9 cellular contexts compared by ENCODE assay signal in genomic region chr14:89911018-89911919, GRCh38. TPM values are rescaled to one million over a fixed set of nuclear protein-coding genes. Genes with fewer than 3 reads are reported as not detected.
DNase-seq lines count a peak whose midpoint lies in the region; ATAC-seq and TF ChIP-seq lines count a peak whose summit lies in the region.
"Had no signal": no experiment of that assay in that cellular context is flagged by ENCODE, and none has a peak within 500 bp of the region (broad histone marks: within the 10 kb centered on the region; RNA-seq: fewer than 3 reads in every experiment).

No MANE protein-coding gene starts in this region.

- no peaks in the 10 kb centered on the region for H3K27me3 ChIP-seq in breast epithelium
- H3K27me3 ChIP-seq in right lobe of liver = no peaks in the 10 kb centered on the region

- CTCF ChIA-PET in MCF 10A (lab: Yijun Ruan, JAX) = interaction anchor here (0.6 to 4.0 kb wide), 6 partner anchors 12 to 883 kb away, joined by 3 to 23 read pairs (median 3); no protein-coding TSS in a partner anchor

- H3K9me3 ChIP-seq in breast epithelium = no peaks in the 10 kb centered on the region
- H3K9me3 ChIP-seq in right lobe of liver = no peaks in the 10 kb centered on the region

- H3K27me3 Mint-ChIP-seq in MCF 10A (ENCODE audit: insufficient read depth, unreplicated experiment) = no peaks in the 10 kb centered on the region
- no peaks in the 10 kb centered on the region for H3K27me3 Mint-ChIP-seq in type B pancreatic cell

- TF ChIP-seq POLR2A in breast epithelium (IDR thresholded peaks at IDR 0.05) = no peak
- no peak for TF ChIP-seq POLR2A in right lobe of liver (IDR thresholded peaks at IDR 0.05)

- H3K36me3 Mint-ChIP-seq in MCF 10A (ENCODE audit: insufficient read depth, unreplicated experiment) (no peaks in the 10 kb centered on the region), type B pancreatic cell (no peaks in the 10 kb centered on the region)

- no TSS peak for BruUV-seq in MCF 10A (replicated peaks; lab: Mats Ljungman, UMichigan)

- DNase-seq in MCF 10A (ENCODE audit: unreplicated experiment) = peak; percentile 23
- no peak for DNase-seq in breast epithelium (ENCODE audit: low spot score in 2 of 2)
- DNase-seq in caudate nucleus (lab: John Stamatoyannopoulos, UW) = peak in 49 of 61 donors; percentile 6 to 84 (median 45)
- peak in 2 of 3 donors; percentile 35 to 67 for DNase-seq in right lobe of liver
- DNase-seq in type B pancreatic cell (ENCODE audit: extremely low spot score, unreplicated experiment) = no peak
- DNase-seq: CD4-positive, CD25-positive, alpha-beta regulatory T cell had no signal

- H3K36me3 ChIP-seq in breast epithelium (no peaks in the 10 kb centered on the region), right lobe of liver (no peaks in the 10 kb centered on the region)

- POLR2A ChIA-PET in MCF 10A (lab: Yijun Ruan, JAX) = interaction anchor here (0.8 to 1.0 kb wide), 2 partner anchors 44 to 346 kb away, joined by 4 read pairs; partner anchors contain the start of gene TDP1

- H3K27ac Mint-ChIP-seq in MCF 10A (ENCODE audit: low read depth, unreplicated experiment) = no peak overlapping the region
- H3K27ac Mint-ChIP-seq in type B pancreatic cell = peak overlapping the region; percentile 25
- H3K27ac Mint-ChIP-seq: CD4-positive, CD25-positive, alpha-beta regulatory T cell had no signal

- H3K9me3 Mint-ChIP-seq in MCF 10A (ENCODE audit: unreplicated experiment) (no peaks in the 10 kb centered on the region), type B pancreatic cell (no peaks in the 10 kb centered on the region)
- H3K9me3 Mint-ChIP-seq: CD4-positive, CD25-positive, alpha-beta regulatory T cell had no signal

- peak; percentile 51 to 70 (median 64) for ATAC-seq in right lobe of liver
- ATAC-seq in HG02981 (IDR thresholded peaks at IDR 0.05; ENCODE audit: unreplicated experiment) = no peak
- ATAC-seq in HG02938 (IDR thresholded peaks at IDR 0.05; ENCODE audit: unreplicated experiment) = no peak
- no peak for ATAC-seq in GM18909 (IDR thresholded peaks at IDR 0.05; ENCODE audit: poor library complexity, unreplicated experiment)

- 31% methylated on average over 9 of the region's 11 CpGs for WGBS in right lobe of liver (ENCODE audit: insufficient coverage, low coverage, low lambda C conversion rate, missing lambda C conversion rate)

- H3K4me1 ChIP-seq in breast epithelium (no peaks in the 10 kb centered on the region), right lobe of liver (peaks cover 0 to 19% (median 8%) of the 10 kb centered on the region in 4 donors)

- H3K4me1 Mint-ChIP-seq in MCF 10A (ENCODE audit: insufficient read depth, unreplicated experiment) (no peaks in the 10 kb centered on the region), type B pancreatic cell (ENCODE audit: unreplicated experiment) (peaks cover 36% of the 10 kb centered on the region)

- H3K4me3 ChIP-seq in breast epithelium (no peak overlapping the region), right lobe of liver (peak overlapping the region in 2 of 3 donors; percentile 27 to 37)

- TF ChIP-seq CTCF in MCF 10A (IDR thresholded peaks at IDR 0.05; ENCODE audit: unreplicated experiment) (no peak), breast epithelium (IDR thresholded peaks at IDR 0.05) (no peak), right lobe of liver (IDR thresholded peaks at IDR 0.05) (no peak), type B pancreatic cell (conservative IDR thresholded peaks at IDR 0.05) (no peak)

- intact Hi-C loops in MCF 10A (cut with micrococcal nuclease) (no loop called here), breast epithelium (cut with DNase I; ENCODE audit: low total_unique reads) (no loop called here), right lobe of liver (cut with DNase I) (loop anchor here in 1 of 2 donors (10.0 kb wide), 1 partner anchor 876 kb away; no protein-coding TSS in a partner anchor)

- H3K4me3 Mint-ChIP-seq in MCF 10A (ENCODE audit: unreplicated experiment) (no peak overlapping the region), type B pancreatic cell (peak overlapping the region; percentile 13)
- H3K4me3 Mint-ChIP-seq: CD4-positive, CD25-positive, alpha-beta regulatory T cell had no signal

- peak overlapping the region in 1 of 2 donors; percentile 9 for H3K27ac ChIP-seq in breast epithelium
- H3K27ac ChIP-seq in caudate nucleus (ENCODE audit: low read depth, low read length) = peak overlapping the region; percentile 90
- H3K27ac ChIP-seq in right lobe of liver = peak overlapping the region; percentile 16 to 70 (median 59)

RNA-seq across cellular contexts. Expression of gene EFCAB11, which starts 43.3 kb away (rescaled TPM):
- 10.6 and 11.1 TPM in 2 replicates for total RNA-seq in MCF 10A (2022)
- total RNA-seq in breast epithelium = 10 to 100 TPM in 1 of 3 donors, 1 to 10 TPM in 2; 6.4 to 13.6 (median 6.9) TPM
- total RNA-seq in right lobe of liver = 1 to 10 TPM; 1.7 to 4.7 (median 3.2) TPM
- total RNA-seq in type B pancreatic cell (ENCODE audit: low replicate concordance) = 13.7 and 16.0 TPM in 2 replicates

RNA-seq across cellular contexts. Expression of gene TDP1, which starts 44.5 kb away (rescaled TPM):
- total RNA-seq in MCF 10A (2022) (13.3 and 16.3 TPM in 2 replicates), breast epithelium (10 to 100 TPM in 2 of 3 donors, 1 to 10 TPM in 1; 9.6 to 29.9 (median 16.7) TPM), right lobe of liver (1 to 10 TPM; 4.9 to 7.1 (median 6.6) TPM), type B pancreatic cell (ENCODE audit: low replicate concordance) (30.1 and 38.4 TPM in 2 replicates)

Comparison
In these comparisons a context has a peak if more than half of its experiments do, and no peak if none do; other contexts are left out.
1. DNase-seq: peak in MCF 10A (single experiment), caudate nucleus (49 of 61) and right lobe of liver (2 of 3); none in breast epithelium (0 of 2) and type B pancreatic cell (single experiment).
2. H3K4me3 ChIP-seq: peak in right lobe of liver (2 of 3); none in breast epithelium (0 of 3).
3. ATAC-seq: peak in right lobe of liver (4 of 4); none in HG02981 (single experiment), HG02938 (single experiment) and GM18909 (single experiment).